In genomic region chr5:38807570-38808461, GRCh38 we compare ENCODE assay signal across 15 cellular contexts. TPM values are rescaled to one million over a fixed set of nuclear protein-coding genes. Genes with fewer than 3 reads are reported as not detected.
DNase-seq lines count a peak whose midpoint lies in the region; ATAC-seq and TF ChIP-seq lines count a peak whose summit lies in the region.
"Had no signal": no experiment of that assay in that cellular context is flagged by ENCODE, and none has a peak within 500 bp of the region (broad histone marks: within the 10 kb centered on the region; RNA-seq: fewer than 3 reads in every experiment).

No MANE protein-coding gene starts in this region.

- TF ChIP-seq POLR2A in uterus (IDR thresholded peaks at IDR 0.05) = no peak

- H3K27me3 ChIP-seq in heart right ventricle (peaks cover 0 to 4% (median 0%) of the 10 kb centered on the region in 7 donors), RWPE2 (ENCODE audit: insufficient read depth, poor library complexity, severe bottlenecking) (no peaks in the 10 kb centered on the region), foreskin keratinocyte (no peaks in the 10 kb centered on the region), uterus (no peaks in the 10 kb centered on the region)

- no peak overlapping the region for H3K27ac Mint-ChIP-seq in stimulated activated memory B cell treated with anti-CD40 and anti-IgM and Interleukin-4, amounts not matched to agents 10 μg/mL and 1 μg/mL and 100 μg/mL, for 72 hours
- H3K27ac Mint-ChIP-seq: activated naive CD8-positive, alpha-beta T cell; naive B cell; stimulated activated naive B cell treated with anti-CD40 and anti-IgM and Interleukin-4, amounts not matched to agents 10 μg/mL and 1 μg/mL and 100 μg/mL, for 72 hours; T-helper 1 cell treated with Interleukin-12 subunit alpha and Interleukin-12 subunit beta and Interleukin-4 antibody, amounts not matched to agents 30 μg/mL and 1 μg/mL, for 36 hours had no signal

- H3K4me1 Mint-ChIP-seq in stimulated activated memory B cell treated with anti-CD40 and anti-IgM and Interleukin-4, amounts not matched to agents 10 μg/mL and 1 μg/mL and 100 μg/mL, for 72 hours = no peaks in the 10 kb centered on the region
- H3K4me1 Mint-ChIP-seq: naive B cell; stimulated activated naive B cell treated with anti-CD40 and anti-IgM and Interleukin-4, amounts not matched to agents 10 μg/mL and 1 μg/mL and 100 μg/mL, for 72 hours had no signal

- intact Hi-C loops in heart right ventricle (cut with DNase I) = loop anchor here (2.0 to 10.0 kb wide), 13 partner anchors 25 to 603 kb away; partner anchors contain the start of gene LIFR (in 6 of the 10)
- intact Hi-C loops in Right ventricle myocardium inferior (cut with DNase I) = loop anchor here (2.0 to 5.0 kb wide), 2 partner anchors 141 to 251 kb away; partner anchors contain the start of gene LIFR
- intact Hi-C loops in uterus (cut with DNase I; ENCODE audit: low total_unique reads) = loop anchor here (10.0 kb wide), 2 partner anchors 153 to 373 kb away; no protein-coding TSS in a partner anchor

- 39% methylated on average over 8 of the region's 8 CpGs for WGBS in heart right ventricle, 2 donors

- H3K36me3 ChIP-seq in heart right ventricle = no peaks in the 10 kb centered on the region
- no peaks in the 10 kb centered on the region for H3K36me3 ChIP-seq in RWPE2 (ENCODE audit: low read depth)
- no peaks in the 10 kb centered on the region for H3K36me3 ChIP-seq in uterus

- H3K4me3 Mint-ChIP-seq in stimulated activated memory B cell treated with anti-CD40 and anti-IgM and Interleukin-4, amounts not matched to agents 10 μg/mL and 1 μg/mL and 100 μg/mL, for 72 hours = no peak overlapping the region
- H3K4me3 Mint-ChIP-seq: activated naive CD8-positive, alpha-beta T cell; naive B cell; stimulated activated naive B cell treated with anti-CD40 and anti-IgM and Interleukin-4, amounts not matched to agents 10 μg/mL and 1 μg/mL and 100 μg/mL, for 72 hours; T-helper 1 cell treated with Interleukin-12 subunit alpha and Interleukin-12 subunit beta and Interleukin-4 antibody, amounts not matched to agents 30 μg/mL and 1 μg/mL, for 36 hours had no signal

- TF ChIP-seq CTCF in heart right ventricle (IDR thresholded peaks at IDR 0.05) = no peak
- TF ChIP-seq CTCF in RWPE2 (IDR thresholded peaks at IDR 0.05; ENCODE audit: poor library complexity, severe bottlenecking) = no peak
- TF ChIP-seq CTCF in foreskin keratinocyte (conservative IDR thresholded peaks at IDR 0.05) = no peak
- no peak for TF ChIP-seq CTCF in uterus (IDR thresholded peaks at IDR 0.05)

- H3K9me3 Mint-ChIP-seq in stimulated activated memory B cell treated with anti-CD40 and anti-IgM and Interleukin-4, amounts not matched to agents 10 μg/mL and 1 μg/mL and 100 μg/mL, for 72 hours = peaks cover 3% of the 10 kb centered on the region
- H3K9me3 Mint-ChIP-seq: T-helper 1 cell treated with Interleukin-12 subunit alpha and Interleukin-12 subunit beta and Interleukin-4 antibody, amounts not matched to agents 30 μg/mL and 1 μg/mL, for 36 hours had no signal

- no peaks in the 10 kb centered on the region for H3K36me3 Mint-ChIP-seq in stimulated activated memory B cell treated with anti-CD40 and anti-IgM and Interleukin-4, amounts not matched to agents 10 μg/mL and 1 μg/mL and 100 μg/mL, for 72 hours
- H3K36me3 Mint-ChIP-seq: activated naive CD8-positive, alpha-beta T cell; naive B cell; stimulated activated naive B cell treated with anti-CD40 and anti-IgM and Interleukin-4, amounts not matched to agents 10 μg/mL and 1 μg/mL and 100 μg/mL, for 72 hours had no signal

- H3K4me3 ChIP-seq in heart right ventricle = no peak overlapping the region
- no peak overlapping the region for H3K4me3 ChIP-seq in RWPE2 (ENCODE audit: severe bottlenecking)
- no peak overlapping the region for H3K4me3 ChIP-seq in uterus

- DNase-seq in heart right ventricle (no peak), Right ventricle myocardium inferior (ENCODE audit: missing footprints) (no peak), RWPE2 (ENCODE audit: low spot score) (no peak), foreskin keratinocyte (peak in 1 of 2 donors; percentile 37), uterus (no peak), putamen (ENCODE audit: low spot score) (no peak), NCI-H1092 treated with DMSO at 0.1 percent for 48 hours (lab: John Stamatoyannopoulos, UW) (no peak)
- DNase-seq: effector CD4-positive, alpha-beta T cell; naive B cell; NCI-H345; stimulated activated naive B cell treated with anti-CD40 and anti-IgM and Interleukin-4, amounts not matched to agents 10 μg/mL and 1 μg/mL and 100 μg/mL, for 72 hours had no signal

- peak in 7 of 8 donors; percentile 47 to 74 (median 55) for ATAC-seq in heart right ventricle
- no peak for ATAC-seq in Right ventricle myocardium inferior
- peak; percentile 64 for ATAC-seq in RWPE2 (ENCODE audit: low read depth)
- ATAC-seq in foreskin keratinocyte = peak; percentile 17
- no peak for ATAC-seq in stimulated activated memory B cell treated with anti-CD40 and anti-IgM and Interleukin-4, amounts not matched to agents 10 μg/mL and 1 μg/mL and 100 μg/mL, for 72 hours
- ATAC-seq: stimulated activated naive B cell treated with anti-CD40 and anti-IgM and Interleukin-4, amounts not matched to agents 10 μg/mL and 1 μg/mL and 100 μg/mL, for 72 hours had no signal

- H3K9me3 ChIP-seq in heart right ventricle (no peaks in the 10 kb centered on the region), RWPE2 (ENCODE audit: severe bottlenecking) (no peaks in the 10 kb centered on the region), uterus (no peaks in the 10 kb centered on the region)

- H3K4me1 ChIP-seq in heart right ventricle (peaks cover 6 to 47% (median 39%) of the 10 kb centered on the region in 9 donors), RWPE2 (ENCODE audit: insufficient read depth, poor library complexity, severe bottlenecking) (peaks cover 18% of the 10 kb centered on the region), foreskin keratinocyte (peaks cover 11% of the 10 kb centered on the region), uterus (peaks cover 0 to 3% of the 10 kb centered on the region in 2 donors)

- peaks cover 16% of the 10 kb centered on the region for H3K27me3 Mint-ChIP-seq in stimulated activated memory B cell treated with anti-CD40 and anti-IgM and Interleukin-4, amounts not matched to agents 10 μg/mL and 1 μg/mL and 100 μg/mL, for 72 hours

- H3K27ac ChIP-seq in heart right ventricle (peak overlapping the region in 3 of 10 donors; percentile 4 to 53 (median 44)), RWPE2 (ENCODE audit: poor library complexity, severe bottlenecking) (peak overlapping the region; percentile 73), foreskin keratinocyte (no peak overlapping the region), uterus (peak overlapping the region; percentile 34 to 58)

RNA-seq across cellular contexts. Expression of gene OSMR, which starts 38.0 kb away (rescaled TPM):
- total RNA-seq in heart right ventricle = 10 to 100 TPM in 3 of 10 donors, 1 to 10 TPM in 7; 3.9 to 33.4 (median 8.3) TPM
- 10 to 100 TPM in 1 of 2 donors, 1 to 10 TPM in 1; 6.6 to 11.8 TPM for polyA plus RNA-seq in heart right ventricle
- total RNA-seq in Right ventricle myocardium inferior = 14.1 TPM
- total RNA-seq in foreskin keratinocyte = 28.0 and 31.5 TPM in 2 replicates
- 9.2 and 11.5 TPM in 2 replicates for polyA plus RNA-seq in foreskin keratinocyte
- total RNA-seq in uterus = 10 to 100 TPM; 23.8 to 87.6 (median 30.3) TPM
- total RNA-seq: G401 had no signal

Comparison
In these comparisons a context has a peak if more than half of its experiments do, and no peak if none do; other contexts are left out.
1. ATAC-seq: peak in heart right ventricle (7 of 8), RWPE2 (single experiment) and foreskin keratinocyte (single experiment); none in Right ventricle myocardium inferior (single experiment) and stimulated activated memory B cell treated with anti-CD40 and anti-IgM and Interleukin-4, amounts not matched to agents 10 μg/mL and 1 μg/mL and 100 μg/mL, for 72 hours (single experiment).